ENCODE assay signal across 10 cellular contexts in genomic region chr21:33412832-33413519, GRCh38. TPM values are rescaled to one million over a fixed set of nuclear protein-coding genes. Genes with fewer than 3 reads are reported as not detected.
DNase-seq lines count a peak whose midpoint lies in the region; ATAC-seq and TF ChIP-seq lines count a peak whose summit lies in the region.
"Had no signal": no experiment of that assay in that cellular context is flagged by ENCODE, and none has a peak within 500 bp of the region (broad histone marks: within the 10 kb centered on the region; RNA-seq: fewer than 3 reads in every experiment).

No MANE protein-coding gene starts in this region.

- peak overlapping the region; percentile 0 for H3K27ac ChIP-seq in CD8-positive, alpha-beta T cell (ENCODE audit: low read depth, low read length)

- intact Hi-C loops in CD8-positive, alpha-beta T cell (cut with DNase I, micrococcal nuclease), result no loop called here

- no peaks in the 10 kb centered on the region for H3K9me3 ChIP-seq in CD8-positive, alpha-beta T cell (ENCODE audit: low read length)

- POLR2A ChIA-PET in CD8-positive, alpha-beta T cell (lab: Charles Lee), result interaction anchor here (0.6 to 1.1 kb wide), 2 partner anchors 12 to 51 kb away, joined by 3 to 4 read pairs; no protein-coding TSS in a partner anchor
- POLR2A ChIA-PET in WTC11 (lab: Charles Lee), result no interaction called here

- no peak overlapping the region for H3K4me3 ChIP-seq in CD8-positive, alpha-beta T cell (ENCODE audit: low read depth, low read length)

- no peaks in the 10 kb centered on the region for H3K27me3 Mint-ChIP-seq in CD8-positive, alpha-beta T cell (ENCODE audit: low read depth)
- no peaks in the 10 kb centered on the region for H3K27me3 Mint-ChIP-seq in WTC11 (ENCODE audit: low read depth)

- H3K4me1 Mint-ChIP-seq in CD8-positive, alpha-beta T cell (ENCODE audit: low read depth), result peaks cover 30% of the 10 kb centered on the region
- peaks cover 16% of the 10 kb centered on the region for H3K4me1 Mint-ChIP-seq in WTC11

- no peak overlapping the region for H3K4me3 Mint-ChIP-seq in CD8-positive, alpha-beta T cell
- no peak overlapping the region for H3K4me3 Mint-ChIP-seq in WTC11

- H3K36me3 Mint-ChIP-seq in CD8-positive, alpha-beta T cell, result peaks cover 53% of the 10 kb centered on the region
- peaks cover 19% of the 10 kb centered on the region for H3K36me3 Mint-ChIP-seq in WTC11

- H3K4me1 ChIP-seq in CD8-positive, alpha-beta T cell (ENCODE audit: insufficient read depth, low read length), result peaks cover 15% of the 10 kb centered on the region

- H3K9me3 Mint-ChIP-seq in CD8-positive, alpha-beta T cell, result no peaks in the 10 kb centered on the region
- no peaks in the 10 kb centered on the region for H3K9me3 Mint-ChIP-seq in WTC11
- H3K9me3 Mint-ChIP-seq: activated T-helper 2 cell treated with anti-CD3 and anti-CD28 coated beads, Interferon-gamma antibody, Interleukin-2, Interleukin-4, amounts not matched to agents 10 μg/mL and 5 μg/mL and 100 μg/mL, durations not matched to agents 14 hours and 24 hours and 36 hours had no signal

- CTCF ChIA-PET in CD8-positive, alpha-beta T cell (lab: Charles Lee), result interaction anchor here (1.1 to 1.8 kb wide), 2 partner anchors 52 to 216 kb away, joined by 5 read pairs; no protein-coding TSS in a partner anchor
- CTCF ChIA-PET in WTC11 (lab: Charles Lee), result interaction anchor here (0.6 to 1.8 kb wide), 4 partner anchors 9 to 51 kb away, joined by 3 to 13 read pairs (median 4); no protein-coding TSS in a partner anchor

- no peak for ATAC-seq in CD8-positive, alpha-beta T cell
- ATAC-seq in GM21619 (IDR thresholded peaks at IDR 0.05; ENCODE audit: unreplicated experiment) (peak; percentile 76), WTC11 (peak; percentile 62)

- peaks cover 14% of the 10 kb centered on the region for H3K36me3 ChIP-seq in CD8-positive, alpha-beta T cell (ENCODE audit: insufficient read depth, low read length)

- TF ChIP-seq CTCF in CD8-positive, alpha-beta T cell (IDR thresholded peaks at IDR 0.05), result no peak
- no peak for TF ChIP-seq CTCF in WTC11 (IDR thresholded peaks at IDR 0.05)

- H3K27me3 ChIP-seq in CD8-positive, alpha-beta T cell (ENCODE audit: insufficient read depth, low read length), result no peaks in the 10 kb centered on the region

- DNase-seq in CD8-positive, alpha-beta T cell, result no peak
- DNase-seq in WTC11 (ENCODE audit: low spot score) (no peak), mucosa of gallbladder (ENCODE audit: low spot score) (peak; percentile 37), NCI-H446 treated with DMSO at 0.1 percent for 48 hours (lab: John Stamatoyannopoulos, UW) (no peak), NCI-H1694 treated with DMSO at 0.1 percent for 48 hours (lab: John Stamatoyannopoulos, UW) (no peak), epidermal melanocyte (ENCODE audit: insufficient read length, low spot score) (no peak), NCI-H146 (lab: John Stamatoyannopoulos, UW) (no peak)
- DNase-seq: NCI-H1105 treated with DMSO at 0.1 percent for 48 hours had no signal

- peak overlapping the region; percentile 66 for H3K27ac Mint-ChIP-seq in CD8-positive, alpha-beta T cell
- peak overlapping the region; percentile 86 for H3K27ac Mint-ChIP-seq in WTC11
- H3K27ac Mint-ChIP-seq: activated T-helper 2 cell treated with anti-CD3 and anti-CD28 coated beads, Interferon-gamma antibody, Interleukin-2, Interleukin-4, amounts not matched to agents 10 μg/mL and 5 μg/mL and 100 μg/mL, durations not matched to agents 14 hours and 24 hours and 36 hours had no signal

TF ChIP-seq in WTC11, 78 proteins besides CTCF, POLR2A, EP300 and RAD21 (continues in another document):
- TF ChIP-seq ZNF532 (CRISPR knock-in tag; IDR thresholded peaks at IDR 0.05; ENCODE audit: borderline replicate concordance), result no peak
- no peak for TF ChIP-seq ZNF317 (CRISPR knock-in tag; IDR thresholded peaks at IDR 0.05; ENCODE audit: borderline replicate concordance, low read depth)
- no peak for TF ChIP-seq ATF2 (CRISPR knock-in tag; IDR thresholded peaks at IDR 0.05; ENCODE audit: borderline replicate concordance, low read depth)
- TF ChIP-seq OVOL2 (CRISPR knock-in tag; IDR thresholded peaks at IDR 0.05; ENCODE audit: borderline replicate concordance), result no peak
- TF ChIP-seq ZNF425 (CRISPR knock-in tag; conservative IDR thresholded peaks at IDR 0.05), result no peak
- TF ChIP-seq IRF1 (CRISPR knock-in tag; IDR thresholded peaks at IDR 0.05), result no peak
- no peak for TF ChIP-seq SMAD3 (CRISPR knock-in tag; IDR thresholded peaks at IDR 0.05; ENCODE audit: borderline replicate concordance)
- no peak for TF ChIP-seq TCF7 (CRISPR knock-in tag; IDR thresholded peaks at IDR 0.05; ENCODE audit: low read depth)
- TF ChIP-seq FOXJ3 (CRISPR knock-in tag; IDR thresholded peaks at IDR 0.05; ENCODE audit: borderline replicate concordance), result no peak
- no peak for TF ChIP-seq USF1 (CRISPR knock-in tag; IDR thresholded peaks at IDR 0.05)

RNA-seq across cellular contexts. Expression of gene IFNGR2, which starts 9.8 kb away (rescaled TPM):
- 10 to 100 TPM; 10.1 to 10.7 TPM for total RNA-seq in CD8-positive, alpha-beta T cell
- 34.1 to 37.3 TPM (median 35.7 TPM) in 3 replicates for total RNA-seq in WTC11 (2021)
- 61.3 TPM for total RNA-seq in mucosa of gallbladder
